In the genomic region with DNA sequence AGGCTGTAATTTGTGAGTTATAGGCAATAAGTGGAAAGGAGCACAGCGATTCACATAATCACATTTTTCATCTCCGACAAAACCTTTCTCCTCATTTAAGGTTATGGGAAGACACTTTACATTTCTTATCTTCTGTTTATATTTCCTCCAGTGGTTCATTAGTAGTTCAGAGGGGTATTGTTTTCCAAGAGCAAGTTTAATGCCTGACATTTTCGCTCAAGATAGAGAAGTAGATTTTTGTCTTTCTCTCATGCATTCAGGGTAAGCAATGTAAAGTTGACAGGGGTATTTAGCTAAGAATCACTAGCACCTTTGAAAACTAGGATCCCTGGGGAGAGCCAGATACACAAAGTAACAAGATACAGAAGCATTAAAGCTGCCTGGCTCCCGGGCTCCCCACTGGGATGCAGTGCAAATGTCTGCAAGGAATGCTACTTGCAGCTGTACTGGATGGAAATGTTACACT, we compare ENCODE assay signal across 18 cellular contexts.
DNase-seq lines count a peak whose midpoint lies in the region; ATAC-seq and TF ChIP-seq lines count a peak whose summit lies in the region.
"Had no signal": no experiment of that assay in that cellular context is flagged by ENCODE, and none has a peak within 500 bp of the region (broad histone marks: within the 10 kb centered on the region; RNA-seq: fewer than 3 reads in every experiment).

No MANE protein-coding gene starts in this region.

- H3K36me3 ChIP-seq in neural progenitor cell: no peaks in the 10 kb centered on the region
- H3K36me3 ChIP-seq: esophagus squamous epithelium had no signal

- H4K20me1 ChIP-seq in neural progenitor cell (ENCODE audit: low read depth): peaks cover 24% of the 10 kb centered on the region

- TF ChIP-seq CTCF in brain (conservative IDR thresholded peaks at IDR 0.05): no peak
- TF ChIP-seq CTCF in neural progenitor cell (IDR thresholded peaks at IDR 0.05): no peak
- TF ChIP-seq CTCF in GM13976 (IDR thresholded peaks at IDR 0.05; ENCODE audit: borderline replicate concordance, control extremely low read depth, extremely low read depth, insufficient read depth, missing control alignments): no peak

- H3K4me3 ChIP-seq in neural progenitor cell: peak overlapping the region; percentile 9
- H3K4me3 ChIP-seq: esophagus squamous epithelium had no signal

- H3K9ac ChIP-seq in neural progenitor cell: no peak overlapping the region

- DNase-seq in DMS 273 (lab: John Stamatoyannopoulos, UW; ENCODE audit: unreplicated experiment): peak; percentile 25
- DNase-seq in DMS 273 treated with DMSO at 0.1 percent for 48 hours (lab: John Stamatoyannopoulos, UW): no peak
- DNase-seq in NCI-H1930 (lab: John Stamatoyannopoulos, UW): peak; percentile 28 to 65
- peak; percentile 72 for DNase-seq in neural progenitor cell (ENCODE audit: low spot score)
- no peak for DNase-seq in GM13976 (ENCODE audit: low spot score)
- DNase-seq in ACHN: no peak
- DNase-seq: activated B cell treated with CpG ODN at 0.5 μM for 24 hours; activated CD8-positive, alpha-beta memory T cell treated with anti-CD3 and anti-CD28 coated beads, Interleukin-2, amount 50 U/mL, for 4 hours; activated naive CD4-positive, alpha-beta T cell; CD4-positive, alpha-beta T cell; esophagus squamous epithelium; Kasumi-1; naive B cell had no signal

- H3K27me3 Mint-ChIP-seq in brain (no peaks in the 10 kb centered on the region), neural progenitor cell (ENCODE audit: insufficient read depth, low read depth) (peaks cover 2% of the 10 kb centered on the region)
- H3K27me3 Mint-ChIP-seq: activated B cell treated with CpG ODN at 0.5 μM for 24 hours; CD4-positive, alpha-beta T cell; naive B cell had no signal

- in situ Hi-C loops in GM13976 (cut with MboI; ENCODE audit: low sequenced_read_pairs, unreplicated experiment): no loop called here
- in situ Hi-C loops in ACHN (cut with HindIII; ENCODE audit: low pct_ligation_motif_present, low pct_unique_long_range_greater_than_20kb, low sequenced_read_pairs): no loop called here

- ATAC-seq in HG03521 (IDR thresholded peaks at IDR 0.05; ENCODE audit: unreplicated experiment): no peak
- ATAC-seq: left lobe of liver, Panc1 had no signal

- no peaks in the 10 kb centered on the region for H3K9me3 Mint-ChIP-seq in brain
- H3K9me3 Mint-ChIP-seq in neural progenitor cell: no peaks in the 10 kb centered on the region
- H3K9me3 Mint-ChIP-seq: activated B cell treated with CpG ODN at 0.5 μM for 24 hours; CD4-positive, alpha-beta T cell; naive B cell had no signal

- peak overlapping the region; percentile 64 for H3K4me2 ChIP-seq in neural progenitor cell

- H3K27ac Mint-ChIP-seq in brain: peak overlapping the region; percentile 14 to 92 (median 37)
- peak overlapping the region; percentile 44 for H3K27ac Mint-ChIP-seq in neural progenitor cell
- H3K27ac Mint-ChIP-seq: activated B cell treated with CpG ODN at 0.5 μM for 24 hours; CD4-positive, alpha-beta T cell had no signal

- H3K9me3 ChIP-seq in neural progenitor cell (ENCODE audit: low read depth): no peaks in the 10 kb centered on the region
- H3K9me3 ChIP-seq: esophagus squamous epithelium had no signal

- H3K4me3 Mint-ChIP-seq in brain (peak overlapping the region in 4 of 5 experiments; percentile 3 to 64 (median 36)), neural progenitor cell (peak overlapping the region; percentile 4)
- H3K4me3 Mint-ChIP-seq: activated B cell treated with CpG ODN at 0.5 μM for 24 hours; CD4-positive, alpha-beta T cell; naive B cell had no signal

- H3K27ac ChIP-seq in neural progenitor cell: no peak overlapping the region
- H3K27ac ChIP-seq: 22Rv1, esophagus squamous epithelium had no signal

- peaks cover 34% of the 10 kb centered on the region for H3F3A ChIP-seq in neural progenitor cell (ENCODE audit: low read depth)

- H3K4me1 ChIP-seq in neural progenitor cell: peaks cover 46% of the 10 kb centered on the region

- H2AFZ ChIP-seq in neural progenitor cell (replicated peaks): no peak overlapping the region

- H3K27me3 ChIP-seq in neural progenitor cell: no peaks in the 10 kb centered on the region
- H3K27me3 ChIP-seq: esophagus squamous epithelium had no signal

- H3K79me2 ChIP-seq in neural progenitor cell (ENCODE audit: low read depth): peaks cover 11% of the 10 kb centered on the region

- H3K36me3 Mint-ChIP-seq in brain (peaks cover 11% of the 10 kb centered on the region), neural progenitor cell (peaks cover 4% of the 10 kb centered on the region)
- H3K36me3 Mint-ChIP-seq: naive B cell had no signal

- H3K4me1 Mint-ChIP-seq in brain: peaks cover 69% of the 10 kb centered on the region
- H3K4me1 Mint-ChIP-seq in neural progenitor cell: peaks cover 35% of the 10 kb centered on the region
- H3K4me1 Mint-ChIP-seq: activated B cell treated with CpG ODN at 0.5 μM for 24 hours had no signal

Comparison
In these comparisons a context has a peak if more than half of its experiments do, and no peak if none do; other contexts are left out.
1. DNase-seq: peak in DMS 273 (single experiment), NCI-H1930 (2 of 2) and neural progenitor cell (single experiment); none in DMS 273 treated with DMSO at 0.1 percent for 48 hours (single experiment), GM13976 (single experiment) and ACHN (single experiment).